ENCODE assay signal across 8 cellular contexts in the genomic region with DNA sequence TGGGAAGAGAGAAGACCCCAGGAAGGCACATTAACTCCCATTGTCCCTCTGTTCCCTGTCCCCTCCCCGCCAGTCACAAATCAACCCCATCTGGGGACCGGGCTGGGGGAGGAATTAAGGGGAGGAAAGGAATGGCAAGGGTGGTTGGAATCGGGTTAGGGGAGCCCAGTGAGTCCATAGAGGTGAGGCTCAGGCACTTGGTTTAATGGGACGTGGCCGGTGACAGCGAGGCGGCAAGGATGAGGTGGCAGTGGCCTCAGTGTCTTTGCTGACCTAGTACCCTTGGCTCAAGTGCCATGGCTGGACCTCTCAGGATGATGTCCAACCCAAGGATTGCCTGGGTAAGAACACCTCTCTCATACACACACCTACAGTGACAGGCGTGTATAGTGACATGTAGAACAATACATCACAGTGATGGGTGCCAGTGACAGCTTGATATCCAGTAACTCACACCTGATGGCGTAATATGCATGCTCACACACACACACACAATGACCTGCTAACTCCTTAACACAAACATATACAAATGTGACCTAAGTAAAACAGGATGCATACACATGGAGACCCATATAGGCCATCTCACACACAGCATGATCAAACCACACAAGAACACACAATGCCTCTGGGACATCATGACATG.
DNase-seq lines count a peak whose midpoint lies in the region; ATAC-seq lines count a peak whose summit lies in the region.

No MANE protein-coding gene starts in this region.

- peak overlapping the region; percentile 32 for H3K27ac ChIP-seq in substantia nigra (ENCODE audit: low read depth, low read length, poor library complexity, severe bottlenecking)

- no peaks in the 10 kb centered on the region for H3K9me3 Mint-ChIP-seq in T-helper 1 cell treated with Interleukin-12 subunit alpha and Interleukin-12 subunit beta and Interleukin-4 antibody, amounts not matched to agents 30 μg/mL and 1 μg/mL, for 36 hours
- H3K9me3 Mint-ChIP-seq in activated naive CD8-positive, alpha-beta T cell (ENCODE audit: low read depth): no peaks in the 10 kb centered on the region

- peaks cover 1% of the 10 kb centered on the region for H3K9me3 ChIP-seq in iPS-18c (ENCODE audit: control insufficient read depth, insufficient read depth, low read length)

- H3K4me3 Mint-ChIP-seq in T-helper 1 cell treated with Interleukin-12 subunit alpha and Interleukin-12 subunit beta and Interleukin-4 antibody, amounts not matched to agents 30 μg/mL and 1 μg/mL, for 36 hours: peak overlapping the region; percentile 79
- peak overlapping the region; percentile 84 for H3K4me3 Mint-ChIP-seq in activated naive CD8-positive, alpha-beta T cell

- H3K4me3 ChIP-seq in iPS-18c (ENCODE audit: insufficient read depth, low read depth, low read length): peak overlapping the region; percentile 61

- H3K4me1 Mint-ChIP-seq in T-helper 1 cell treated with Interleukin-12 subunit alpha and Interleukin-12 subunit beta and Interleukin-4 antibody, amounts not matched to agents 30 μg/mL and 1 μg/mL, for 36 hours (ENCODE audit: low read depth): peaks cover 50% of the 10 kb centered on the region
- peaks cover 55% of the 10 kb centered on the region for H3K4me1 Mint-ChIP-seq in activated naive CD8-positive, alpha-beta T cell (ENCODE audit: low read depth)

- H3K27me3 Mint-ChIP-seq in T-helper 1 cell treated with Interleukin-12 subunit alpha and Interleukin-12 subunit beta and Interleukin-4 antibody, amounts not matched to agents 30 μg/mL and 1 μg/mL, for 36 hours (ENCODE audit: low read depth): no peaks in the 10 kb centered on the region
- H3K27me3 Mint-ChIP-seq in activated naive CD8-positive, alpha-beta T cell: no peaks in the 10 kb centered on the region

- no peak for DNase-seq in T-helper 1 cell
- no peak for DNase-seq in substantia nigra (lab: John Stamatoyannopoulos, UW)
- DNase-seq in SKM-1 treated with dmso at 0.1 percent for 144 hours (lab: John Stamatoyannopoulos, UW; ENCODE audit: unreplicated experiment): no peak
- DNase-seq in SIG-M5 (lab: John Stamatoyannopoulos, UW): no peak

- ATAC-seq in GM21447 (IDR thresholded peaks at IDR 0.05; ENCODE audit: unreplicated experiment): no peak

- H3K36me3 Mint-ChIP-seq in T-helper 1 cell treated with Interleukin-12 subunit alpha and Interleukin-12 subunit beta and Interleukin-4 antibody, amounts not matched to agents 30 μg/mL and 1 μg/mL, for 36 hours (ENCODE audit: low read depth): peaks cover 3% of the 10 kb centered on the region
- no peaks in the 10 kb centered on the region for H3K36me3 Mint-ChIP-seq in activated naive CD8-positive, alpha-beta T cell

- peak overlapping the region; percentile 88 for H3K27ac Mint-ChIP-seq in T-helper 1 cell treated with Interleukin-12 subunit alpha and Interleukin-12 subunit beta and Interleukin-4 antibody, amounts not matched to agents 30 μg/mL and 1 μg/mL, for 36 hours
- peak overlapping the region; percentile 97 for H3K27ac Mint-ChIP-seq in activated naive CD8-positive, alpha-beta T cell
